1 cellular context compared by ENCODE assay signal in the genomic region with DNA sequence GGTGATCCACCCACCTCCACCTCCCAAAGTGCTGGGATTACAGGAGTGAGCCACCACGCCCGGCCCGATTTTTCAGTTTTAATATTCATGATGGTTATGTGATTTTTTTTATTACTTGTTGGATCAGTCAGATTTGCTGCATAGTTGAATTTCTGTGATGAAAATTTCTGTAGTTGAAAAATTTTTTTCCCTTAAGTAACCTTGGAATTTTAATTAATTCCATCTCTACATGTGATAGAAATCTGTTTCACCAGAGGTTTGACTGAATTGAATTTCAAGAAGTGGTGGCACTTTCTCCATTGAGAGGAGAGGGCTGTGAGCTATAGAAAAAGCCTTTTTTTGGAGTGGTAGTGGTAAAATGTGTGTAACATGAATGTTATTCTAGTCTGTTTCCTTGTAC.
TF ChIP-seq lines count a peak whose summit lies in the region.

No MANE protein-coding gene starts in this region.

TF ChIP-seq in SK-N-SH, 30 proteins besides CTCF, POLR2A, EP300 and RAD21:
- TF ChIP-seq TCF12 (IDR thresholded peaks at IDR 0.05) (peak; percentile 70), TEAD4 (IDR thresholded peaks at IDR 0.05; ENCODE audit: borderline replicate concordance, insufficient read depth) (0 out of 2 replicates have a peak, but pooled peaks have one; percentile 23), NFIC (IDR thresholded peaks at IDR 0.05; ENCODE audit: borderline replicate concordance) (no peak)
